Comparison of ENCODE assay signal across 21 cellular contexts in the genomic region with DNA sequence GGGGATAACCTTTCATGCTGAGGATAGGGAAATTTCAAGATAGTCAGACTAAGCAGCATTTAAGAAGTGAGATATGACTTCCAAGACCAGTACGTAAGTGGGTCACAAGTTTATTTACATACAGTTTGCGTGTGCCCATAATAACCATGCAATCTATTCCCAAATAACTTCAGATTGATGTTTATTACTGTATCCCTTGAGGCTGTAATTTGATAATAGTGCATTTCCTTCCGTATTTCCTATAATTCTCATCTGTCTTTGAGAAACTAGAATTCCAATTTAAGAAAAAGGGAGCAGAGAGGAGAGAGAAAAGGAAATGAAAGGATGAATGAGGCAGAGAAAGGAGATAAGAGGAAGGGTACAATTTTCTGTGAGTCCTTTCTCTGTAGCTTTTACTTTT.
DNase-seq lines count a peak whose midpoint lies in the region; TF ChIP-seq lines count a peak whose summit lies in the region.
"Had no signal": no experiment of that assay in that cellular context is flagged by ENCODE, and none has a peak within 500 bp of the region (broad histone marks: within the 10 kb centered on the region; RNA-seq: fewer than 3 reads in every experiment).

No MANE protein-coding gene starts in this region.

- H3K79me2 ChIP-seq in hepatocyte: no peaks in the 10 kb centered on the region

- H3K27ac ChIP-seq in A673 (ENCODE audit: low read depth, low read length, poor library complexity, severe bottlenecking) (no peak overlapping the region), hepatocyte (no peak overlapping the region)
- H3K27ac ChIP-seq: 22Rv1; A549; BLaER1 treated with 17β-estradiol and CSF1 and Interleukin-3, amounts not matched to agents 10 nM and 100 nM; C4-2B had no signal

- POLR2A ChIA-PET in A673 (lab: Charles Lee; ENCODE audit: low non-redundant PET): no interaction called here

- peak overlapping the region; percentile 3 for H3K4me2 ChIP-seq in hepatocyte
- H3K4me2 ChIP-seq: A549; BLaER1 treated with 17β-estradiol and CSF1 and Interleukin-3, amounts not matched to agents 10 nM and 100 nM had no signal

- H3K4me3 ChIP-seq in A673 (ENCODE audit: low read depth, low read length, poor library complexity, severe bottlenecking): peak overlapping the region; percentile 9
- no peak overlapping the region for H3K4me3 ChIP-seq in hepatocyte
- H3K4me3 ChIP-seq: A549; BLaER1 treated with 17β-estradiol and CSF1 and Interleukin-3, amounts not matched to agents 10 nM and 100 nM; GM12878 had no signal

- intact Hi-C loops in A673 (cut with micrococcal nuclease; ENCODE audit: unreplicated experiment): loop anchor here (5.0 kb wide), 3 partner anchors 88 to 1978 kb away; no protein-coding TSS in a partner anchor

- H3K27me3 ChIP-seq in A673 (replicated peaks; ENCODE audit: insufficient read depth, low read depth, low read length, poor library complexity) (no peaks in the 10 kb centered on the region), hepatocyte (no peaks in the 10 kb centered on the region)
- H3K27me3 ChIP-seq: BLaER1 treated with 17β-estradiol and CSF1 and Interleukin-3, amounts not matched to agents 10 nM and 100 nM had no signal

- TF ChIP-seq CTCF in A673 (conservative IDR thresholded peaks at IDR 0.05; ENCODE audit: low read depth, low read length): no peak
- TF ChIP-seq CTCF in hepatocyte (IDR thresholded peaks at IDR 0.05; ENCODE audit: poor library complexity): no peak

- H3K9me2 ChIP-seq in hepatocyte (replicated peaks; ENCODE audit: insufficient read depth): no peaks in the 10 kb centered on the region

- 59% methylated on average over 3 of the region's 3 CpGs for WGBS in hepatocyte (ENCODE audit: low lambda C conversion rate, missing lambda C conversion rate)

- H4K20me1 ChIP-seq in hepatocyte (ENCODE audit: insufficient read depth, poor library complexity, severe bottlenecking): no peaks in the 10 kb centered on the region
- H4K20me1 ChIP-seq: BLaER1 treated with 17β-estradiol and CSF1 and Interleukin-3, amounts not matched to agents 10 nM and 100 nM had no signal

- BruUV-seq in A673 (replicated peaks; lab: Mats Ljungman, UMichigan): no TSS peak

- H3K4me1 ChIP-seq in A673 (ENCODE audit: insufficient read depth, low read length, poor library complexity, severe bottlenecking) (peaks cover 24% of the 10 kb centered on the region), hepatocyte (ENCODE audit: insufficient read depth) (no peaks in the 10 kb centered on the region)
- H3K4me1 ChIP-seq: A549, Caco-2 had no signal

- CTCF ChIA-PET in A673 (lab: Charles Lee): no interaction called here

- DNase-seq in A673 (ENCODE audit: low spot score): peak; percentile 52
- DNase-seq in NCI-H1048 (lab: John Stamatoyannopoulos, UW): peak; percentile 0
- peak; percentile 5 for DNase-seq in fibroblast of peridontal ligament (ENCODE audit: extremely low read depth)
- no peak for DNase-seq in hepatocyte (ENCODE audit: low spot score)
- no peak for DNase-seq in central memory CD4-positive, alpha-beta T cell
- no peak for DNase-seq in germinal center (ENCODE audit: low spot score)
- no peak for DNase-seq in AG20443 (ENCODE audit: low spot score)
- DNase-seq: ACHN; AML-193; Caco-2; Calu3; CD4-positive, alpha-beta T cell; CD8-positive, alpha-beta T cell; DMS79 treated with DMSO at 0.1 percent for 48 hours; EL; GDM1 had no signal

- H3K9me3 ChIP-seq in A673 (ENCODE audit: low read depth, low read length, poor library complexity, severe bottlenecking) (no peaks in the 10 kb centered on the region), hepatocyte (ENCODE audit: low read depth) (no peaks in the 10 kb centered on the region)
- H3K9me3 ChIP-seq: A549, Caco-2 had no signal

- H3K36me3 ChIP-seq in A673 (ENCODE audit: insufficient read depth, low read length, poor library complexity, severe bottlenecking) (no peaks in the 10 kb centered on the region), hepatocyte (replicated peaks; ENCODE audit: insufficient read depth, low read depth) (no peaks in the 10 kb centered on the region)
- H3K36me3 ChIP-seq: BLaER1 treated with 17β-estradiol and CSF1 and Interleukin-3, amounts not matched to agents 10 nM and 100 nM had no signal

- no peak overlapping the region for H2AFZ ChIP-seq in hepatocyte

Comparison
In these comparisons a context has a peak if more than half of its experiments do, and no peak if none do; other contexts are left out.
1. DNase-seq: peak in A673 (single experiment), NCI-H1048 (single experiment) and fibroblast of peridontal ligament (single experiment); none in hepatocyte (single experiment), central memory CD4-positive, alpha-beta T cell (single experiment), germinal center (single experiment) and AG20443 (single experiment).